Comparison of ENCODE assay signal across 9 cellular contexts in genomic region chr1:27536767-27537166, GRCh38. TPM values are rescaled to one million over a fixed set of nuclear protein-coding genes. Genes with fewer than 3 reads are reported as not detected.
DNase-seq lines count a peak whose midpoint lies in the region; ATAC-seq and TF ChIP-seq lines count a peak whose summit lies in the region.
"Had no signal": no experiment of that assay in that cellular context is flagged by ENCODE, and none has a peak within 500 bp of the region (broad histone marks: within the 10 kb centered on the region; RNA-seq: fewer than 3 reads in every experiment).

No MANE protein-coding gene starts in this region.

- peaks cover 60% of the 10 kb centered on the region for H3K4me1 Mint-ChIP-seq in HFFc6 (ENCODE audit: low read depth)
- peaks cover 27% of the 10 kb centered on the region for H3K4me1 Mint-ChIP-seq in activated T-helper 17 cell treated with anti-CD3 and anti-CD28 coated beads, Interleukin-2, amount 50 U/mL, for 72 hours
- H3K4me1 Mint-ChIP-seq in activated CD8-positive, alpha-beta T cell treated with anti-CD3 and anti-CD28 coated beads for 36 hours (ENCODE audit: low read depth): peaks cover 12% of the 10 kb centered on the region

- H3K27me3 ChIP-seq in iPS-18a (ENCODE audit: control insufficient read depth, insufficient read depth, low read length): no peaks in the 10 kb centered on the region
- H3K27me3 ChIP-seq in stomach smooth muscle (ENCODE audit: control insufficient read depth in 1 of 2, insufficient read depth in 2 of 2, low read length in 2 of 2): no peaks in the 10 kb centered on the region

- H3K9ac ChIP-seq in iPS-18a (ENCODE audit: low read length) (peak overlapping the region; percentile 23), stomach smooth muscle (ENCODE audit: low read length in 2 of 2) (peak overlapping the region; percentile 26 to 47)

- H3K27me3 Mint-ChIP-seq in HFFc6 (ENCODE audit: insufficient read depth): peaks cover 13% of the 10 kb centered on the region
- no peaks in the 10 kb centered on the region for H3K27me3 Mint-ChIP-seq in activated T-helper 17 cell treated with anti-CD3 and anti-CD28 coated beads, Interleukin-2, amount 50 U/mL, for 72 hours
- H3K27me3 Mint-ChIP-seq in activated CD8-positive, alpha-beta T cell treated with anti-CD3 and anti-CD28 coated beads for 36 hours: no peaks in the 10 kb centered on the region
- H3K27me3 Mint-ChIP-seq: stimulated activated naive CD8-positive, alpha-beta T cell treated with anti-CD3 and anti-CD28 coated beads, Interleukin-15, Interleukin-2, amounts not matched to agents 100 ng/mL and 50 ng/mL, for 24 hours had no signal

- CTCF ChIA-PET in activated CD8-positive, alpha-beta T cell treated with anti-CD3 and anti-CD28 coated beads for 36 hours (lab: Charles Lee): interaction anchor here (4.2 kb wide), 1 partner anchor 20 kb away, joined by 15 read pairs; no protein-coding TSS in a partner anchor

- peak overlapping the region; percentile 97 for H3K27ac Mint-ChIP-seq in HFFc6
- no peak overlapping the region for H3K27ac Mint-ChIP-seq in activated T-helper 17 cell treated with anti-CD3 and anti-CD28 coated beads, Interleukin-2, amount 50 U/mL, for 72 hours
- H3K27ac Mint-ChIP-seq in activated CD8-positive, alpha-beta T cell treated with anti-CD3 and anti-CD28 coated beads for 36 hours: no peak overlapping the region
- H3K27ac Mint-ChIP-seq: stimulated activated naive CD8-positive, alpha-beta T cell treated with anti-CD3 and anti-CD28 coated beads, Interleukin-15, Interleukin-2, amounts not matched to agents 100 ng/mL and 50 ng/mL, for 24 hours had no signal

- no peaks in the 10 kb centered on the region for H3K9me3 ChIP-seq in iPS-18a (ENCODE audit: control insufficient read depth, low read depth, low read length)
- H3K9me3 ChIP-seq in stomach smooth muscle (ENCODE audit: control insufficient read depth in 2 of 2, low read length in 2 of 2): no peaks in the 10 kb centered on the region

- intact Hi-C loops in activated CD8-positive, alpha-beta T cell treated with anti-CD3 and anti-CD28 coated beads for 36 hours (cut with micrococcal nuclease): no loop called here

- H3K4me1 ChIP-seq in iPS-18a (ENCODE audit: control insufficient read depth, low read depth, low read length) (peaks cover 44% of the 10 kb centered on the region), stomach smooth muscle (ENCODE audit: control insufficient read depth, insufficient read depth, low read length) (peaks cover 56% of the 10 kb centered on the region)

- peak; percentile 78 for DNase-seq in HFFc6
- peak in 55 of 58 donors; percentile 17 to 92 (median 72) for DNase-seq in anterior cingulate cortex (lab: John Stamatoyannopoulos, UW)
- no peak for DNase-seq in NOMO-1 treated with DMSO at 0.1 percent for 48 hours (lab: John Stamatoyannopoulos, UW; ENCODE audit: unreplicated experiment)
- no peak for DNase-seq in activated CD8-positive, alpha-beta T cell treated with anti-CD3 and anti-CD28 coated beads for 36 hours
- DNase-seq in SKM-1 (lab: John Stamatoyannopoulos, UW; ENCODE audit: unreplicated experiment): no peak

- H3K36me3 ChIP-seq in iPS-18a (ENCODE audit: control insufficient read depth, low read depth, low read length) (no peaks in the 10 kb centered on the region), stomach smooth muscle (ENCODE audit: control insufficient read depth in 2 of 2, insufficient read depth in 2 of 2, low read length in 2 of 2) (peaks cover 12 to 18% of the 10 kb centered on the region in 2 donors)

- peak overlapping the region; percentile 64 for H3K4me3 Mint-ChIP-seq in HFFc6
- no peak overlapping the region for H3K4me3 Mint-ChIP-seq in activated T-helper 17 cell treated with anti-CD3 and anti-CD28 coated beads, Interleukin-2, amount 50 U/mL, for 72 hours
- H3K4me3 Mint-ChIP-seq in activated CD8-positive, alpha-beta T cell treated with anti-CD3 and anti-CD28 coated beads for 36 hours: no peak overlapping the region
- H3K4me3 Mint-ChIP-seq: stimulated activated naive CD8-positive, alpha-beta T cell treated with anti-CD3 and anti-CD28 coated beads, Interleukin-15, Interleukin-2, amounts not matched to agents 100 ng/mL and 50 ng/mL, for 24 hours had no signal

- POLR2A ChIA-PET in activated CD8-positive, alpha-beta T cell treated with anti-CD3 and anti-CD28 coated beads for 36 hours (lab: Charles Lee): no interaction called here

- peak; percentile 12; the same call in 1 of the 2 replicates for TF ChIP-seq CTCF in HFFc6 (IDR thresholded peaks at IDR 0.05)
- no peak for TF ChIP-seq CTCF in activated CD8-positive, alpha-beta T cell treated with anti-CD3 and anti-CD28 coated beads for 36 hours (IDR thresholded peaks at IDR 0.05)

- H3K36me3 Mint-ChIP-seq in HFFc6 (ENCODE audit: low read depth): peaks cover 28% of the 10 kb centered on the region
- H3K36me3 Mint-ChIP-seq in activated T-helper 17 cell treated with anti-CD3 and anti-CD28 coated beads, Interleukin-2, amount 50 U/mL, for 72 hours (ENCODE audit: low read depth): peaks cover 26% of the 10 kb centered on the region
- H3K36me3 Mint-ChIP-seq in activated CD8-positive, alpha-beta T cell treated with anti-CD3 and anti-CD28 coated beads for 36 hours (ENCODE audit: low read depth): peaks cover 2% of the 10 kb centered on the region

- ATAC-seq in activated T-helper 17 cell treated with anti-CD3 and anti-CD28 coated beads, Interleukin-2, amount 50 U/mL, for 72 hours (replicated peaks): no peak
- ATAC-seq in activated CD8-positive, alpha-beta T cell treated with anti-CD3 and anti-CD28 coated beads for 36 hours: no peak

- peak overlapping the region; percentile 28 for H3K4me3 ChIP-seq in iPS-18a (ENCODE audit: low read length)
- H3K4me3 ChIP-seq in stomach smooth muscle (ENCODE audit: low read length in 2 of 2): peak overlapping the region; percentile 42 to 58

- H3K9me3 Mint-ChIP-seq in HFFc6: peaks cover 3% of the 10 kb centered on the region; the same call in 1 of the 2 replicates
- H3K9me3 Mint-ChIP-seq in activated T-helper 17 cell treated with anti-CD3 and anti-CD28 coated beads, Interleukin-2, amount 50 U/mL, for 72 hours: no peaks in the 10 kb centered on the region
- H3K9me3 Mint-ChIP-seq in activated CD8-positive, alpha-beta T cell treated with anti-CD3 and anti-CD28 coated beads for 36 hours: no peaks in the 10 kb centered on the region
- H3K9me3 Mint-ChIP-seq: stimulated activated naive CD8-positive, alpha-beta T cell treated with anti-CD3 and anti-CD28 coated beads, Interleukin-15, Interleukin-2, amounts not matched to agents 100 ng/mL and 50 ng/mL, for 24 hours had no signal

- H3K27ac ChIP-seq in iPS-18a (ENCODE audit: low read length) (peak overlapping the region; percentile 2), stomach smooth muscle (ENCODE audit: low read length) (peak overlapping the region; percentile 76)

RNA-seq across cellular contexts. Expression of gene WASF2, which starts 46.8 kb away (rescaled TPM):
- 10 to 100 TPM; 84.4 to 99.7 (median 93.1) TPM for total RNA-seq in HFFc6 (2021; fragmentation: NEBNext Ultra II Directional; extraction: Animal tissue kit (Norgen Biotek cat#: 25700))
- total RNA-seq in activated T-helper 17 cell treated with anti-CD3 and anti-CD28 coated beads, Interleukin-2, amount 50 U/mL, for 72 hours: 100 to 1,000 TPM in 1 of 2 donors, 10 to 100 TPM in 1; 85.7 to 125 TPM
- total RNA-seq in activated CD8-positive, alpha-beta T cell treated with anti-CD3 and anti-CD28 coated beads for 36 hours: 100 to 1,000 TPM; 108 to 111 TPM

Comparison
In these comparisons a context has a peak if more than half of its experiments do, and no peak if none do; other contexts are left out.
1. DNase-seq: peak in HFFc6 (single experiment) and anterior cingulate cortex (55 of 58); none in NOMO-1 treated with DMSO at 0.1 percent for 48 hours (single experiment), activated CD8-positive, alpha-beta T cell treated with anti-CD3 and anti-CD28 coated beads for 36 hours (single experiment) and SKM-1 (single experiment).